2 cellular contexts compared by ENCODE assay signal in the genomic region with DNA sequence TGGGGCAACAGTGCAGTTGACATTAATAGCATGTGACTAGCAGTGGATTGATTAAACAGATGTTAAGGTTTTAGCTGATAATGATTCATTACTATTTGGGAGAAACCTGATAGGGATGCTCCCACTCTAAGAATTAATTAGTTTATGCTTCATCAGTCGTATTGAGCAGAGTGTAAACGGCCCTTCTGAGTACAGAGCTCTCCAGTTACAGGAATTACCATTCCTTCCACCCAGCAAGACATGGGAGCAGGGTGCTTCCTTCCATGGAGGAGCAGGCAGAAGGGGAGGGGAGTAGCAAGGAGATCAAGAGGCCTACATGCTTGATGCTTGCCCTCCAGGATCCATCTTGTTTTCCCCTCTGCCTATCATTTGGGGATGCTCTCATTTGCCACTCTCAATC.
TF ChIP-seq lines count a peak whose summit lies in the region.

No MANE protein-coding gene starts in this region.

TF ChIP-seq in GM23338, 12 proteins besides CTCF, POLR2A, EP300 and RAD21 (continues in another document):
- no peak for TF ChIP-seq JUNB (IDR thresholded peaks at IDR 0.05; ENCODE audit: unreplicated experiment)
- TF ChIP-seq ETS1 (IDR thresholded peaks at IDR 0.05) = no peak
- no peak for TF ChIP-seq CREB1 (CRISPR knock-in tag; IDR thresholded peaks at IDR 0.05; ENCODE audit: low read depth)
- no peak for TF ChIP-seq ZNF114 (CRISPR knock-in tag; IDR thresholded peaks at IDR 0.05)
- no peak for TF ChIP-seq ZNF462 (CRISPR knock-in tag; IDR thresholded peaks at IDR 0.05)
- TF ChIP-seq ZNF331 (CRISPR knock-in tag; IDR thresholded peaks at IDR 0.05; ENCODE audit: low read depth) = no peak
- no peak for TF ChIP-seq EZH2phosphoT487 (IDR thresholded peaks at IDR 0.05; ENCODE audit: unreplicated experiment)
- no peak for TF ChIP-seq POLR2AphosphoS5 (IDR thresholded peaks at IDR 0.05; ENCODE audit: low read depth)
- no peak for TF ChIP-seq NANOG (IDR thresholded peaks at IDR 0.05; ENCODE audit: borderline replicate concordance)
- TF ChIP-seq, protein P1, sequence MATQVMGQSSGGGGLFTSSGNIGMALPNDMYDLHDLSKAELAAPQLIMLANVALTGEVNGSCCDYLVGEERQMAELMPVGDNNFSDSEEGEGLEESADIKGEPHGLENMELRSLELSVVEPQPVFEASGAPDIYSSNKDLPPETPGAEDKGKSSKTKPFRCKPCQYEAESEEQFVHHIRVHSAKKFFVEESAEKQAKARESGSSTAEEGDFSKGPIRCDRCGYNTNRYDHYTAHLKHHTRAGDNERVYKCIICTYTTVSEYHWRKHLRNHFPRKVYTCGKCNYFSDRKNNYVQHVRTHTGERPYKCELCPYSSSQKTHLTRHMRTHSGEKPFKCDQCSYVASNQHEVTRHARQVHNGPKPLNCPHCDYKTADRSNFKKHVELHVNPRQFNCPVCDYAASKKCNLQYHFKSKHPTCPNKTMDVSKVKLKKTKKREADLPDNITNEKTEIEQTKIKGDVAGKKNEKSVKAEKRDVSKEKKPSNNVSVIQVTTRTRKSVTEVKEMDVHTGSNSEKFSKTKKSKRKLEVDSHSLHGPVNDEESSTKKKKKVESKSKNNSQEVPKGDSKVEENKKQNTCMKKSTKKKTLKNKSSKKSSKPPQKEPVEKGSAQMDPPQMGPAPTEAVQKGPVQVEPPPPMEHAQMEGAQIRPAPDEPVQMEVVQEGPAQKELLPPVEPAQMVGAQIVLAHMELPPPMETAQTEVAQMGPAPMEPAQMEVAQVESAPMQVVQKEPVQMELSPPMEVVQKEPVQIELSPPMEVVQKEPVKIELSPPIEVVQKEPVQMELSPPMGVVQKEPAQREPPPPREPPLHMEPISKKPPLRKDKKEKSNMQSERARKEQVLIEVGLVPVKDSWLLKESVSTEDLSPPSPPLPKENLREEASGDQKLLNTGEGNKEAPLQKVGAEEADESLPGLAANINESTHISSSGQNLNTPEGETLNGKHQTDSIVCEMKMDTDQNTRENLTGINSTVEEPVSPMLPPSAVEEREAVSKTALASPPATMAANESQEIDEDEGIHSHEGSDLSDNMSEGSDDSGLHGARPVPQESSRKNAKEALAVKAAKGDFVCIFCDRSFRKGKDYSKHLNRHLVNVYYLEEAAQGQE (IDR thresholded peaks at IDR 0.05; ENCODE audit: unreplicated experiment) = no peak

TF ChIP-seq in H1, 55 proteins besides CTCF, POLR2A, EP300 and RAD21:
- TF ChIP-seq, protein P2, sequence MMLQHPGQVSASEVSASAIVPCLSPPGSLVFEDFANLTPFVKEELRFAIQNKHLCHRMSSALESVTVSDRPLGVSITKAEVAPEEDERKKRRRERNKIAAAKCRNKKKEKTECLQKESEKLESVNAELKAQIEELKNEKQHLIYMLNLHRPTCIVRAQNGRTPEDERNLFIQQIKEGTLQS (IDR thresholded peaks at IDR 0.05; ENCODE audit: insufficient read depth, low read depth, low read length) = no peak
- TF ChIP-seq E2F6 (IDR thresholded peaks at IDR 0.05) (no peak), YY1 (IDR thresholded peaks at IDR 0.05; ENCODE audit: low read depth, low read length) (no peak), BACH1 (IDR thresholded peaks at IDR 0.05; ENCODE audit: low read length) (no peak), JUN (IDR thresholded peaks at IDR 0.05; ENCODE audit: low read depth, low read length) (no peak), CBX8 (IDR thresholded peaks at IDR 0.05; ENCODE audit: borderline replicate concordance, low read depth, low read length) (no peak), POLR2AphosphoS5 (IDR thresholded peaks at IDR 0.05; ENCODE audit: low read depth, low read length) (no peak), CHD7 (IDR thresholded peaks at IDR 0.05; ENCODE audit: insufficient replicate concordance, low read length) (no peak), TCF12 (IDR thresholded peaks at IDR 0.05; ENCODE audit: low read depth, low read length) (no peak), USF2 (IDR thresholded peaks at IDR 0.05; ENCODE audit: low read length) (no peak), KDM5A (IDR thresholded peaks at IDR 0.05; ENCODE audit: low read length) (no peak), TAF1 (IDR thresholded peaks at IDR 0.05; ENCODE audit: low read depth, low read length) (no peak), SIRT6 (IDR thresholded peaks at IDR 0.05; ENCODE audit: low read length) (no peak), TAF7 (optimal IDR thresholded peaks at IDR 0.05; ENCODE audit: borderline replicate concordance, low read depth, low read length) (no peak), HDAC6 (IDR thresholded peaks at IDR 0.05; ENCODE audit: low read depth, low read length) (no peak), KDM4A (IDR thresholded peaks at IDR 0.05; ENCODE audit: low read depth, low read length, severe bottlenecking) (no peak)
